1 cellular context compared by ENCODE assay signal in the genomic region with DNA sequence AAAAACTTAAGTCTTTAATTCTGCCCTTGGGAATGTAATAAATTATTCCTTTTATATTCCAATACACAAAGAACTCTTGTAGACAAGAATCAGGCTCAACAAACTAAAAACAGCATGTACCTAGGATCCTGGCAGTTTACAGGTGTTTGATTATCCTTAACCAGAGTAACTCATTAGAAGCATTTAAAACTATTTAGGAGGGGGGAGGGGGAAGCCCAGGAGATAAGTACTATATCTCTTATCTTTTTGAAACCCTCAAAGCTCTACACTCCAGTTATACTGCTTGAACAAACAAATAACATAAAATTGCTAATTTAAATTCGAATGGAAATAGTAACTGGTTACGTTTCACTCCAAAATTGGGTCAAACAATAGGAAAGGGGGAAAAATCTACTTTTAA.
TF ChIP-seq lines count a peak whose summit lies in the region.

No MANE protein-coding gene starts in this region.

TF ChIP-seq in GM12878, 131 proteins besides CTCF, POLR2A, EP300 and RAD21:
- no peak for TF ChIP-seq STAT1 (conservative IDR thresholded peaks at IDR 0.05)
